ENCODE assay signal across 1 cellular context in the genomic region with DNA sequence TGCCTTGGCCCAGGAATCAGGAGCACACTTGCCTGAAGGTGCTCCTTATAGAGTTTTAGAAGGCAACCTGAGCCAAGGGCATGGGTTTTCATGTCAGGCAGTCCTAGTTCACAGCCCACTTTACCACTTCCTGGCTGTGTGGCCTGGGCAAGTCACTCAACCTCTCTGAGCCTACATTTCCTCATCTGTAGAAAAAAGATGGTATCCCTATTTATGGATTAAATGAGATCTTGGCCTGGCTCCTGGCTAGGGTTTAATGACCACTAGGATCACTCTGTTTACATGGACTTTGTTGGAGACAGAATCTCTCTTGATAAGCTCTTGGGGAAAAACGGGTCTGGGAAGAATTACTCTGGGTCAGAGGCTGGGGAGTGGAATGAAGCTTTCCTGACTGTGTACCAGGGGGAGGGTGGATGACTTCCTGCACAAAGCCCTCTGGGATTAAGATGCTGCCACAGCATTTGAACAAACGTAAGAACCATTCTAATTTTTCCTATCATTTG.
TF ChIP-seq lines count a peak whose summit lies in the region.

No MANE protein-coding gene starts in this region.

TF ChIP-seq in IMR-90, 13 proteins besides CTCF, POLR2A, EP300 and RAD21 (continued from another document):
- TF ChIP-seq, protein P1, sequence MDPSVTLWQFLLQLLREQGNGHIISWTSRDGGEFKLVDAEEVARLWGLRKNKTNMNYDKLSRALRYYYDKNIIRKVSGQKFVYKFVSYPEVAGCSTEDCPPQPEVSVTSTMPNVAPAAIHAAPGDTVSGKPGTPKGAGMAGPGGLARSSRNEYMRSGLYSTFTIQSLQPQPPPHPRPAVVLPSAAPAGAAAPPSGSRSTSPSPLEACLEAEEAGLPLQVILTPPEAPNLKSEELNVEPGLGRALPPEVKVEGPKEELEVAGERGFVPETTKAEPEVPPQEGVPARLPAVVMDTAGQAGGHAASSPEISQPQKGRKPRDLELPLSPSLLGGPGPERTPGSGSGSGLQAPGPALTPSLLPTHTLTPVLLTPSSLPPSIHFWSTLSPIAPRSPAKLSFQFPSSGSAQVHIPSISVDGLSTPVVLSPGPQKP (IDR thresholded peaks at IDR 0.05; ENCODE audit: borderline replicate concordance, low read depth, low read length), result no peak
- TF ChIP-seq MAZ (IDR thresholded peaks at IDR 0.05; ENCODE audit: borderline replicate concordance, low read depth, low read length) (no peak), MAFK (IDR thresholded peaks at IDR 0.05; ENCODE audit: low read depth, low read length) (no peak), CHD1 (IDR thresholded peaks at IDR 0.05; ENCODE audit: low read depth, low read length) (no peak), RCOR1 (IDR thresholded peaks at IDR 0.05; ENCODE audit: insufficient replicate concordance, low read length) (no peak), SMC3 (IDR thresholded peaks at IDR 0.05; ENCODE audit: low read depth, low read length) (no peak), RFX5 (IDR thresholded peaks at IDR 0.05; ENCODE audit: low read depth, low read length) (no peak), NFE2L2 (IDR thresholded peaks at IDR 0.05; ENCODE audit: low read depth, low read length) (no peak), CEBPB (IDR thresholded peaks at IDR 0.05; ENCODE audit: low read depth, low read length) (no peak), USF2 (IDR thresholded peaks at IDR 0.05; ENCODE audit: low read depth, low read length) (no peak), MXI1 (IDR thresholded peaks at IDR 0.05; ENCODE audit: borderline replicate concordance, low read depth, low read length) (no peak)
